33 cellular contexts compared by ENCODE assay signal in the genomic region with DNA sequence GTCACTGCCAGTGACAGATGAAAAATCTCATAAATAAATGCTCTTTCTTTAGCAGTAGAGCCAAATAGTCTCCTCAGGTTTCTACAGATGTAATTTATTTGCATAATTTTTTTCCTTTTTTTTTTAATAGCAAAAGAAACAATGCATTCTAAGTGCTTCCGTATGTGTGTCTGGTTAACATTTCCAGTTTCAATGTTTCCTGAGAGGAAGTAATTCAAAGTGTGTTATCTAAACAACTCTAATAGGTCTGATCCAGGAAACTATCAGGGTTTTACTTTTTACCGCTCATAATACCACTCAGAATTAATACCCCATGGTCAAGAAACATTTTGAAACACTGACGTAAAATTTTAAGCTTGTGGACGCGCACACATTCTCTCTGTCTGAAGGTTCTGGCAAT.
DNase-seq lines count a peak whose midpoint lies in the region; ATAC-seq, FAIRE-seq and TF ChIP-seq lines count a peak whose summit lies in the region.
"Had no signal": no experiment of that assay in that cellular context is flagged by ENCODE, and none has a peak within 500 bp of the region (broad histone marks: within the 10 kb centered on the region; RNA-seq: fewer than 3 reads in every experiment).

No MANE protein-coding gene starts in this region.

- no peak for TF ChIP-seq POLR2A in endothelial cell of umbilical vein (IDR thresholded peaks at IDR 0.05; ENCODE audit: low read depth, low read length)

- H3K79me2 ChIP-seq in endothelial cell of umbilical vein (ENCODE audit: control insufficient read depth, insufficient read depth, low read length) = no peaks in the 10 kb centered on the region

- FAIRE-seq in endothelial cell of umbilical vein (lab: Jason Lieb, UNC) = peak; percentile 64
- FAIRE-seq: bronchial epithelial cell, GM19239, H1, HTR-8/SVneo had no signal

- DNase-seq in NCI-H526 (lab: John Stamatoyannopoulos, UW) (peak; percentile 19 to 28), NCI-H526 treated with DMSO at 0.1 percent for 48 hours (lab: John Stamatoyannopoulos, UW) (no peak), endothelial cell of umbilical vein (ENCODE audit: low read depth, low spot score) (no peak), HUDEP-2 (lab: John Stamatoyannopoulos, UW; ENCODE audit: unreplicated experiment in 76 of 76) (no peak)
- no peak for DNase-seq in stimulated activated effector memory CD8-positive, alpha-beta T cell treated with anti-CD3 and anti-CD28 coated beads, Interleukin-12 subunit alpha, Interleukin-12 subunit beta, amount 100 ng/mL, for 72 hours (ENCODE audit: low spot score in 2 of 2)
- no peak for DNase-seq in activated CD4-positive, alpha-beta T cell treated with anti-CD3 and anti-CD28 coated beads for 4 hours
- no peak for DNase-seq in activated naive CD4-positive, alpha-beta T cell treated with Interleukin-2 at 50 U/mL for 16 hours
- DNase-seq: 8988T; activated CD4-positive, alpha-beta T cell treated with anti-CD3 and anti-CD28 coated beads for 1 hour; activated CD8-positive, alpha-beta memory T cell treated with anti-CD3 and anti-CD28 coated beads, Interleukin-2, amount 50 U/mL, for 48 hours; activated CD8-positive, alpha-beta T cell treated with anti-CD3 and anti-CD28 coated beads for 36 hours; activated naive CD4-positive, alpha-beta T cell treated with anti-CD3 and anti-CD28 coated beads, Interleukin-2, amount 50 U/mL, for 16 hours; amniotic stem cell; CD4-positive, alpha-beta T cell; glutamatergic neuron; KBM-7; MG63; NCI-H1105 treated with DMSO at 0.1 percent for 48 hours; NCI-H1930; NCI-H2171 treated with DMSO at 0.1 percent for 48 hours; NCI-H510A treated with DMSO at 0.1 percent for 48 hours; NK-92 treated with Interleukin-12 subunit alpha and Interleukin-12 subunit beta, amount 100 ng/mL, for 24 hours; Right ventricle myocardium superior; stimulated activated naive B cell treated with anti-CD40 and anti-IgM and Interleukin-4, amounts not matched to agents 10 μg/mL and 1 μg/mL and 100 μg/mL, for 72 hours had no signal

- ATAC-seq in stimulated activated effector memory CD8-positive, alpha-beta T cell treated with anti-CD3 and anti-CD28 coated beads, Interleukin-12 subunit alpha, Interleukin-12 subunit beta, amount 100 ng/mL, for 72 hours = no peak
- ATAC-seq: activated CD8-positive, alpha-beta T cell treated with anti-CD3 and anti-CD28 coated beads for 36 hours; natural killer cell treated with Interleukin-12 subunit alpha and Interleukin-12 subunit beta and Interleukin-15 and Interleukin-18, amount 100 ng/mL, for 72 hours; stimulated activated naive B cell treated with anti-CD40 and anti-IgM and Interleukin-4, amounts not matched to agents 10 μg/mL and 1 μg/mL and 100 μg/mL, for 72 hours had no signal

- dilution Hi-C loops in endothelial cell of umbilical vein (cut with MboI; ENCODE audit: extremely low pct_ligation_motif_present, low sequenced_read_pairs) = no loop called here

- intact Hi-C loops in endothelial cell of umbilical vein (cut with micrococcal nuclease) = no loop called here

- no peaks in the 10 kb centered on the region for H3K9me1 ChIP-seq in endothelial cell of umbilical vein (replicated peaks; ENCODE audit: control insufficient read depth, extremely low read depth, insufficient read depth, low read length)

- H3K9ac ChIP-seq in endothelial cell of umbilical vein (replicated peaks; ENCODE audit: extremely low read depth, insufficient read depth, low read length) = no peak overlapping the region

- no peak overlapping the region for H3K4me2 ChIP-seq in endothelial cell of umbilical vein (ENCODE audit: insufficient read depth, low read length)

- H3K4me1 ChIP-seq in endothelial cell of umbilical vein (ENCODE audit: control insufficient read depth, extremely low read depth, insufficient read depth, low read length) (no peaks in the 10 kb centered on the region), mesodermal cell (ENCODE audit: control insufficient read depth, insufficient read depth, low read length, poor library complexity, severe bottlenecking) (peaks cover 9% of the 10 kb centered on the region)

- H3K27ac Mint-ChIP-seq in stimulated activated effector memory CD8-positive, alpha-beta T cell treated with anti-CD3 and anti-CD28 coated beads, Interleukin-12 subunit alpha, Interleukin-12 subunit beta, amount 100 ng/mL, for 72 hours = no peak overlapping the region
- H3K27ac Mint-ChIP-seq: activated CD8-positive, alpha-beta T cell treated with anti-CD3 and anti-CD28 coated beads for 36 hours; CD4-positive, alpha-beta T cell; natural killer cell treated with Interleukin-12 subunit alpha and Interleukin-12 subunit beta and Interleukin-15 and Interleukin-18, amount 100 ng/mL, for 72 hours; stimulated activated naive B cell treated with anti-CD40 and anti-IgM and Interleukin-4, amounts not matched to agents 10 μg/mL and 1 μg/mL and 100 μg/mL, for 72 hours; T-helper 2 cell treated with Interferon-gamma antibody and Interleukin-4, amounts not matched to agents 5 μg/mL and 100 μg/mL, for 36 hours had no signal

- H3K27me3 ChIP-seq in endothelial cell of umbilical vein (ENCODE audit: control insufficient read depth in 2 of 2, insufficient read depth in 2 of 2, low read length in 2 of 2) = peaks cover 8 to 16% of the 10 kb centered on the region in 2 experiments
- H3K27me3 ChIP-seq: MG63, suprapubic skin had no signal

- H3K36me3 ChIP-seq in endothelial cell of umbilical vein (ENCODE audit: control insufficient read depth in 2 of 2, extremely low read depth in 1 of 2, insufficient read depth in 2 of 2, low read length in 2 of 2) = no peaks in the 10 kb centered on the region
- no peaks in the 10 kb centered on the region for H3K36me3 ChIP-seq in mesodermal cell (ENCODE audit: control insufficient read depth, insufficient read depth, low read length)
- H3K36me3 ChIP-seq: MG63, suprapubic skin had no signal

- no peaks in the 10 kb centered on the region for H3K36me3 Mint-ChIP-seq in stimulated activated effector memory CD8-positive, alpha-beta T cell treated with anti-CD3 and anti-CD28 coated beads, Interleukin-12 subunit alpha, Interleukin-12 subunit beta, amount 100 ng/mL, for 72 hours
- H3K36me3 Mint-ChIP-seq: natural killer cell treated with Interleukin-12 subunit alpha and Interleukin-12 subunit beta and Interleukin-15 and Interleukin-18, amount 100 ng/mL, for 72 hours; stimulated activated naive B cell treated with anti-CD40 and anti-IgM and Interleukin-4, amounts not matched to agents 10 μg/mL and 1 μg/mL and 100 μg/mL, for 72 hours had no signal

- 80% methylated on average over 1 of the region's 5 CpGs for WGBS in mesodermal cell (ENCODE audit: insufficient coverage in 2 of 2), 2 experiments

- no peak overlapping the region for H3K27ac ChIP-seq in endothelial cell of umbilical vein (ENCODE audit: insufficient read depth, low read depth, low read length)
- peak overlapping the region; percentile 26 for H3K27ac ChIP-seq in mesodermal cell (ENCODE audit: low read depth, low read length, severe bottlenecking)
- H3K27ac ChIP-seq: suprapubic skin had no signal

- no peak overlapping the region for H3K4me3 Mint-ChIP-seq in stimulated activated effector memory CD8-positive, alpha-beta T cell treated with anti-CD3 and anti-CD28 coated beads, Interleukin-12 subunit alpha, Interleukin-12 subunit beta, amount 100 ng/mL, for 72 hours
- H3K4me3 Mint-ChIP-seq: activated CD8-positive, alpha-beta T cell treated with anti-CD3 and anti-CD28 coated beads for 36 hours; CD4-positive, alpha-beta T cell; natural killer cell treated with Interleukin-12 subunit alpha and Interleukin-12 subunit beta and Interleukin-15 and Interleukin-18, amount 100 ng/mL, for 72 hours; stimulated activated naive B cell treated with anti-CD40 and anti-IgM and Interleukin-4, amounts not matched to agents 10 μg/mL and 1 μg/mL and 100 μg/mL, for 72 hours; T-helper 2 cell treated with Interferon-gamma antibody and Interleukin-4, amounts not matched to agents 5 μg/mL and 100 μg/mL, for 36 hours had no signal

- CTCF ChIA-PET in endothelial cell of umbilical vein (lab: Charles Lee) = interaction anchor here (1.4 to 1.9 kb wide), 2 partner anchors 9 to 172 kb away, joined by 4 read pairs; partner anchors contain the start of gene GAREM1

- H3K4me1 Mint-ChIP-seq in stimulated activated effector memory CD8-positive, alpha-beta T cell treated with anti-CD3 and anti-CD28 coated beads, Interleukin-12 subunit alpha, Interleukin-12 subunit beta, amount 100 ng/mL, for 72 hours = no peaks in the 10 kb centered on the region
- H3K4me1 Mint-ChIP-seq: stimulated activated naive B cell treated with anti-CD40 and anti-IgM and Interleukin-4, amounts not matched to agents 10 μg/mL and 1 μg/mL and 100 μg/mL, for 72 hours had no signal

- no TSS peak for BruUV-seq in endothelial cell of umbilical vein (replicated peaks; lab: Mats Ljungman, UMichigan)

- H3K9me3 Mint-ChIP-seq in stimulated activated effector memory CD8-positive, alpha-beta T cell treated with anti-CD3 and anti-CD28 coated beads, Interleukin-12 subunit alpha, Interleukin-12 subunit beta, amount 100 ng/mL, for 72 hours = no peaks in the 10 kb centered on the region
- H3K9me3 Mint-ChIP-seq: activated CD8-positive, alpha-beta T cell treated with anti-CD3 and anti-CD28 coated beads for 36 hours; CD4-positive, alpha-beta T cell; natural killer cell treated with Interleukin-12 subunit alpha and Interleukin-12 subunit beta and Interleukin-15 and Interleukin-18, amount 100 ng/mL, for 72 hours; stimulated activated naive B cell treated with anti-CD40 and anti-IgM and Interleukin-4, amounts not matched to agents 10 μg/mL and 1 μg/mL and 100 μg/mL, for 72 hours; T-helper 2 cell treated with Interferon-gamma antibody and Interleukin-4, amounts not matched to agents 5 μg/mL and 100 μg/mL, for 36 hours had no signal

- H4K20me1 ChIP-seq in endothelial cell of umbilical vein (replicated peaks; ENCODE audit: control insufficient read depth, extremely low read depth, insufficient read depth, low read length) = no peaks in the 10 kb centered on the region

- no peak overlapping the region for H3K4me3 ChIP-seq in endothelial cell of umbilical vein (replicated peaks in 1 of 3; ENCODE audit: insufficient read depth in 1 of 3, low read depth in 1 of 3, low read length in 3 of 3)
- H3K4me3 ChIP-seq in mesodermal cell (ENCODE audit: extremely low read depth, insufficient read depth, low read length, poor library complexity, severe bottlenecking) = no peak overlapping the region
- H3K4me3 ChIP-seq: lung, MG63, suprapubic skin had no signal

- TF ChIP-seq CTCF in endothelial cell of umbilical vein (IDR thresholded peaks at IDR 0.05; ENCODE audit: extremely low read depth in 1 of 2, insufficient read depth in 1 of 2, low read depth in 1 of 2, low read length in 2 of 2) = no peak

- H3K9me3 ChIP-seq in endothelial cell of umbilical vein (replicated peaks; ENCODE audit: control insufficient read depth, insufficient read depth, low read length) (no peaks in the 10 kb centered on the region), mesodermal cell (ENCODE audit: control insufficient read depth, low read length) (no peaks in the 10 kb centered on the region)
- H3K9me3 ChIP-seq: MG63, suprapubic skin had no signal

- no peak overlapping the region for H2AFZ ChIP-seq in endothelial cell of umbilical vein (ENCODE audit: low read depth, low read length)

- POLR2A ChIA-PET in endothelial cell of umbilical vein (lab: Charles Lee) = no interaction called here

TF ChIP-seq in endothelial cell of umbilical vein, 7 proteins besides CTCF, POLR2A, EP300 and RAD21 (continues in another document):
- no peak for TF ChIP-seq JUN (IDR thresholded peaks at IDR 0.05; ENCODE audit: borderline replicate concordance, insufficient read depth, insufficient read length, low read depth)

Comparison
In these comparisons a context has a peak if more than half of its experiments do, and no peak if none do; other contexts are left out.
1. DNase-seq: peak in NCI-H526 (2 of 2); none in NCI-H526 treated with DMSO at 0.1 percent for 48 hours (single experiment), endothelial cell of umbilical vein (single experiment), stimulated activated effector memory CD8-positive, alpha-beta T cell treated with anti-CD3 and anti-CD28 coated beads, Interleukin-12 subunit alpha, Interleukin-12 subunit beta, amount 100 ng/mL, for 72 hours (0 of 2), activated CD4-positive, alpha-beta T cell treated with anti-CD3 and anti-CD28 coated beads for 4 hours (0 of 2), HUDEP-2 (0 of 76) and activated naive CD4-positive, alpha-beta T cell treated with Interleukin-2 at 50 U/mL for 16 hours (single experiment).